ENCODE assay signal across 1 cellular context in the genomic region with DNA sequence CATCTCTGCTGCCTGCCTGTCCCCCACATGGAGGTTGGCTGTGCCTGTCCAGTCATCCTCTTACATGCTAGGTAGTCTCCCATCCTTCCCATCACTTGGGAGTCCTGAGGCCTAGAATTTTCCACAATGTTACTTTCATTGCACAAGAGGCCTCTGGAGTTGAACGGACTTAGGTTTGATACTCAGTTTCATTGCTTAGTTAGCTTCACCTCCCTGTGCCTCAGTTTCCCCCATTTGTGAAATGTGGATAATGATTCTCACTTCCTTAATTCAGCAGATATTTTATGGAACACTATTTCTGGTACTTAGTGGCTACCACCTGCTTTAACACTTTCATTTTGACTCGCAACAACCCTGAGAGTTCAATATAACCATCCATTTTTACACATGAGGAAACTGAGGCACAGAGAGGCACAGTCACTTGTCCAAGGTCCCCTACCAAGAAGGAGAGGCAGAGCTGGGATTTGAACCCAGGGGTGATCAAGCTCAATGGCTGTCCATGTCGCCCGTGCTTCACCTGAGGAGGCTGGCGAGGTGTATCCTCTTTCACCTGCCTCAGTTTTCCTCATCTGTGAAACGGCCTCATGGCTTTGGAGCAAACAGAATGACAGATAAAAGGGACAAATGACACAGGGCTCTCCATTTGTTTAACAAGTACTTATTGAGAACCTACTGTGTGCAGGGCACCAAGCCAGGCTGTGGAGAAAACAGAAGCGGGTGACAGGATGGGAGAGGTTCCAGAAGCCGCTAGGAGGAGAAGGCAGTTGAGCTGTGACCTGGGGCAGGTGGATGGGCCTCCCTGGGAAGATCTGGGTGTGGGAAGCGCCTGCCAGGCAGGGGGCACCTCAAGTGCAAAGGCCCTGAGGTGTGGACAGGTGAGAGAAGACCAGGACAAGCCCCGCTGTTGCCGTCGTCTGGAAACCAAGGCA.
TF ChIP-seq lines count a peak whose summit lies in the region.

No MANE protein-coding gene starts in this region.

TF ChIP-seq in K562, 482 proteins besides CTCF, POLR2A, EP300 and RAD21 (continued from another document):
- TF ChIP-seq POLR2AphosphoS5 (IDR thresholded peaks at IDR 0.05; ENCODE audit: control insufficient read depth, insufficient read depth, low read depth, low read length) (no peak), RBM25 (IDR thresholded peaks at IDR 0.05; ENCODE audit: low read depth, low read length, severe bottlenecking) (peak; percentile 88), CHD4 (IDR thresholded peaks at IDR 0.05; ENCODE audit: insufficient read depth, insufficient replicate concordance, low read depth, low read length, poor library complexity, severe bottlenecking) (peak; percentile 23), L3MBTL2 (IDR thresholded peaks at IDR 0.05) (peak; percentile 8; the same call in 1 of the 2 replicates), BCOR (IDR thresholded peaks at IDR 0.05) (peak; percentile 90), ZKSCAN1 (IDR thresholded peaks at IDR 0.05; ENCODE audit: low read depth, low read length) (peak; percentile 84), ADNP (tag; IDR thresholded peaks at IDR 0.05) (peak; percentile 66), MTA2 (IDR thresholded peaks at IDR 0.05; ENCODE audit: low read depth) (no peak)
TF ChIP-seq in K562: peak in this region for 6.
